1 cellular context compared by ENCODE assay signal in genomic region chr19:38900816-38901215, GRCh38.
TF ChIP-seq lines count a peak whose summit lies in the region.

No MANE protein-coding gene starts in this region.

TF ChIP-seq in HCT116, 20 proteins besides CTCF, POLR2A, EP300 and RAD21 (continued from another document):
- TF ChIP-seq REST (IDR thresholded peaks at IDR 0.05; ENCODE audit: low read depth) (no peak), ZNF274 (IDR thresholded peaks at IDR 0.05; ENCODE audit: low read depth, low read length) (no peak), ZFX (IDR thresholded peaks at IDR 0.05) (no peak), EGR1 (IDR thresholded peaks at IDR 0.05; ENCODE audit: low read depth) (no peak), SP1 (IDR thresholded peaks at IDR 0.05; ENCODE audit: low read depth) (no peak), ATF3 (IDR thresholded peaks at IDR 0.05) (no peak), ELF1 (IDR thresholded peaks at IDR 0.05; ENCODE audit: borderline replicate concordance, low read depth) (no peak), POLR2AphosphoS5 (IDR thresholded peaks at IDR 0.05; ENCODE audit: low read depth, low read length) (no peak), CBX3 (IDR thresholded peaks at IDR 0.05; ENCODE audit: low read depth) (no peak), FOSL1 (IDR thresholded peaks at IDR 0.05; ENCODE audit: low read depth) (no peak), JUND (IDR thresholded peaks at IDR 0.05) (no peak), YY1 (IDR thresholded peaks at IDR 0.05; ENCODE audit: extremely low read depth, insufficient replicate concordance, low read depth, low read length) (no peak), EZH2phosphoT487 (IDR thresholded peaks at IDR 0.05; ENCODE audit: borderline replicate concordance) (no peak), MAX (IDR thresholded peaks at IDR 0.05) (no peak)
